11 cellular contexts compared by ENCODE assay signal in the genomic region with DNA sequence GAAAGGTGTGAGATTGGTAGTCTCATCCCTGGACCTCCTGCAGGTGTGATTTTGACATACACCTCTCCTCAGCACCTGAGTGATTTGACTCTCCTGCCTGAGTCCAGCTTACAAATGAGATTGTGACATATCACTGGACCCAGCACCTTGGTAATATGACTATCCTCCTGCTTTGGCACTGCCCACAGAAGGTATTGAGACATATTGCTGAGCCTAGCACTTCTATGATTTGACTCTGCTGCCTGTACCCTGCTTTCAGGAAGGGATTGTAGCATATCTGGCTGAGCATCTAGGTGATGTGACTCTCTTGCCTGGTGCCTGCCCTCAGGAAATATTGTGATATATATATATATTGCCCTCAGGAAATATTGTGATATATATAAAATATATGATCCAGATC. TPM values are rescaled to one million over a fixed set of nuclear protein-coding genes. Genes with fewer than 3 reads are reported as not detected.
"Had no signal": no experiment of that assay in that cellular context is flagged by ENCODE, and none has a peak within 500 bp of the region (broad histone marks: within the 10 kb centered on the region; RNA-seq: fewer than 3 reads in every experiment).

No MANE protein-coding gene starts in this region.

- ATAC-seq: GM23338, HCT116 had no signal

- H3K4me3 ChIP-seq: GM23248, GM23338, HAP-1 had no signal

- H3K4me3 Mint-ChIP-seq: GM23338, H9, HFFc6 had no signal

- FAIRE-seq: H1, H54 had no signal

- DNase-seq: GM23248, GOT3, H7, H9, HCEC 1CT, HFFc6 had no signal

- H3K27ac ChIP-seq: GM23248 had no signal

- H3K9me3 ChIP-seq: HAP-1 had no signal

- H3K36me3 ChIP-seq: HAP-1 had no signal

- H3K4me1 Mint-ChIP-seq: GM23338, H9 had no signal

- H3K27ac Mint-ChIP-seq: GM23338, H9, HFFc6 had no signal

- H3K4me2 ChIP-seq: GM23338 had no signal

- H3K4me1 ChIP-seq: HAP-1 had no signal

RNA-seq across cellular contexts. Expression of a gene that starts 43.5 kb away (rescaled TPM):
- total RNA-seq: H7 had no signal
- polyA plus RNA-seq: H1 had no signal

RNA-seq across cellular contexts. Expression of a gene that starts 59.5 kb away (rescaled TPM):
- total RNA-seq: H7 had no signal
